26 cellular contexts compared by ENCODE assay signal in genomic region chr20:25063981-25064380, GRCh38. TPM values are rescaled to one million over a fixed set of nuclear protein-coding genes. Genes with fewer than 3 reads are reported as not detected.
"Had no signal": no experiment of that assay in that cellular context is flagged by ENCODE, and none has a peak within 500 bp of the region (broad histone marks: within the 10 kb centered on the region; RNA-seq: fewer than 3 reads in every experiment).

No MANE protein-coding gene starts in this region.

- H3K9me3 Mint-ChIP-seq: endodermal cell; nephron; stimulated activated memory B cell treated with anti-CD40 and anti-IgM and Interleukin-4, amounts not matched to agents 10 μg/mL and 1 μg/mL and 100 μg/mL, for 72 hours; stimulated activated naive CD8-positive, alpha-beta T cell treated with anti-CD3 and anti-CD28 coated beads, Interleukin-15, Interleukin-2, amounts not matched to agents 100 ng/mL and 50 ng/mL, for 24 hours had no signal

- DNase-seq: caudate nucleus; effector CD4-positive, alpha-beta T cell; endodermal cell; erythroblast; foreskin melanocyte; hippocampal formation; mesenchymal stem cell; midbrain; naive B cell; small intestine; stimulated activated CD4-positive, alpha-beta T cell treated with anti-CD3 and anti-CD28 coated beads, Interleukin-4, amount 100 ng/mL, for 24 hours; testis had no signal

- ATAC-seq: heart left ventricle; left lung; stimulated activated memory B cell treated with anti-CD40 and anti-IgM and Interleukin-4, amounts not matched to agents 10 μg/mL and 1 μg/mL and 100 μg/mL, for 72 hours had no signal

- H3K36me3 ChIP-seq: heart left ventricle, left lung, tibial nerve had no signal

- H3K27me3 ChIP-seq: left lung, testis had no signal

- H3K4me3 Mint-ChIP-seq: endodermal cell; nephron; stimulated activated memory B cell treated with anti-CD40 and anti-IgM and Interleukin-4, amounts not matched to agents 10 μg/mL and 1 μg/mL and 100 μg/mL, for 72 hours; stimulated activated naive CD8-positive, alpha-beta T cell treated with anti-CD3 and anti-CD28 coated beads, Interleukin-15, Interleukin-2, amounts not matched to agents 100 ng/mL and 50 ng/mL, for 24 hours had no signal

- H3K9me3 ChIP-seq: heart left ventricle, left lung, testis, tibial nerve had no signal

- H3K27ac Mint-ChIP-seq: endodermal cell; nephron; stimulated activated naive CD8-positive, alpha-beta T cell treated with anti-CD3 and anti-CD28 coated beads, Interleukin-15, Interleukin-2, amounts not matched to agents 100 ng/mL and 50 ng/mL, for 24 hours had no signal

- H3K4me3 ChIP-seq: coronary artery, heart left ventricle, left lung, lung, testis, tibial nerve had no signal

- H3K27ac ChIP-seq: coronary artery, heart left ventricle, left lung, testis, tibial nerve had no signal

- H3K27me3 Mint-ChIP-seq: stimulated activated memory B cell treated with anti-CD40 and anti-IgM and Interleukin-4, amounts not matched to agents 10 μg/mL and 1 μg/mL and 100 μg/mL, for 72 hours had no signal

- H3K36me3 Mint-ChIP-seq: naive B cell; stimulated activated memory B cell treated with anti-CD40 and anti-IgM and Interleukin-4, amounts not matched to agents 10 μg/mL and 1 μg/mL and 100 μg/mL, for 72 hours had no signal

RNA-seq across cellular contexts. Expression of gene VSX1, which starts 18.0 kb away (rescaled TPM):
- total RNA-seq: dermis microvascular lymphatic vessel endothelial cell, endodermal cell, endothelial cell of umbilical vein, left lung, lung, omental fat pad, pulmonary artery endothelial cell, subcutaneous adipose tissue, tibial nerve, urinary bladder had no signal
- polyA plus RNA-seq: endothelial cell of umbilical vein, lung had no signal
